8 cellular contexts compared by ENCODE assay signal in genomic region chr5:66144074-66144798, GRCh38. TPM values are rescaled to one million over a fixed set of nuclear protein-coding genes. Genes with fewer than 3 reads are reported as not detected.
A peak's percentile ranks its signal among the peaks of the same experiment; 100 is the strongest.
DNase-seq lines count a peak whose midpoint lies in the region; FAIRE-seq and TF ChIP-seq lines count a peak whose summit lies in the region.

SREK1 (plus strand) TSS chr5:66144300; CDS start chr5:66144377, 77 bp downstream.

- H3K27me3 Mint-ChIP-seq in activated naive CD4-positive, alpha-beta T cell treated with anti-CD3 and anti-CD28 coated beads for 36 hours (ENCODE audit: low read depth), result no peaks in the 10 kb centered on the region

- H2BK15ac ChIP-seq in neuronal stem cell (ENCODE audit: low read length), result peak within 1 kb of the TSS; percentile 93

- H3K79me1 ChIP-seq in neuronal stem cell (ENCODE audit: low read depth, low read length), result no peaks in the 10 kb centered on the region

- peak within 1 kb of the TSS; percentile 100 for H3K27ac ChIP-seq in neuronal stem cell (replicated peaks; ENCODE audit: low read length)
- peak within 1 kb of the TSS; percentile 92 for H3K27ac ChIP-seq in subcutaneous abdominal adipose tissue (ENCODE audit: low read depth, low read length)

- no peak for FAIRE-seq in frontal cortex (lab: Jason Lieb, UNC)

- CTCF ChIA-PET in activated naive CD4-positive, alpha-beta T cell treated with anti-CD3 and anti-CD28 coated beads for 36 hours (lab: Charles Lee), result no interaction called here

- peak within 1 kb of the TSS; percentile 68 for H2BK120ac ChIP-seq in neuronal stem cell (ENCODE audit: low read depth, low read length)

- H3K36me3 ChIP-seq in neuronal stem cell (replicated peaks in 1 of 2; ENCODE audit: control insufficient read depth in 2 of 2, insufficient read depth in 2 of 2, low read length in 2 of 2) (peaks cover 0 to 22% of the 10 kb centered on the region in 2 donors), subcutaneous abdominal adipose tissue (ENCODE audit: control insufficient read depth in 5 of 5, insufficient read depth in 5 of 5, low read length in 5 of 5) (no peaks in the 10 kb centered on the region)

- intact Hi-C loops in activated naive CD4-positive, alpha-beta T cell treated with anti-CD3 and anti-CD28 coated beads for 36 hours (cut with micrococcal nuclease), result loop anchor here (1.0 to 10.0 kb wide), 11 partner anchors 25 to 1109 kb away; partner anchors contain the start of genes CENPK, PPWD1 and TRIM23

- H3K4me1 Mint-ChIP-seq in activated naive CD4-positive, alpha-beta T cell treated with anti-CD3 and anti-CD28 coated beads for 36 hours (ENCODE audit: low read depth), result peaks cover 53% of the 10 kb centered on the region

- H3K27ac Mint-ChIP-seq in activated naive CD4-positive, alpha-beta T cell treated with anti-CD3 and anti-CD28 coated beads for 36 hours, result peak within 1 kb of the TSS; percentile 98

- H2BK5ac ChIP-seq in neuronal stem cell (ENCODE audit: low read length), result peak within 1 kb of the TSS; percentile 91

- TF ChIP-seq CTCF in HFF-Myc (IDR thresholded peaks at IDR 0.05; ENCODE audit: low read depth, low read length, missing control alignments), result no peak

- H4K8ac ChIP-seq in neuronal stem cell (ENCODE audit: low read depth, low read length), result no peak within 1 kb of the TSS

- H3K23ac ChIP-seq in neuronal stem cell (ENCODE audit: low read depth, low read length, poor library complexity), result peak within 1 kb of the TSS; percentile 94

- H2AFZ ChIP-seq in neuronal stem cell (ENCODE audit: low read length), result peak within 1 kb of the TSS; percentile 97

- peak within 1 kb of the TSS; percentile 57 for H3K4me2 ChIP-seq in neuronal stem cell (ENCODE audit: insufficient read depth, low read length, poor library complexity, severe bottlenecking)

- H3K14ac ChIP-seq in neuronal stem cell (ENCODE audit: low read length), result peak within 1 kb of the TSS; percentile 76

- no CpG with 5 or more reads among the region's 83 CpGs for WGBS in neuronal stem cell (ENCODE audit: extremely low coverage in 2 of 2, insufficient read length in 2 of 2, insufficient replicate concordance in 1 of 2), 2 donors

- H3K18ac ChIP-seq in neuronal stem cell (ENCODE audit: low read length), result peak within 1 kb of the TSS; percentile 99

- peaks cover 7% of the 10 kb centered on the region for H3K36me3 Mint-ChIP-seq in activated naive CD4-positive, alpha-beta T cell treated with anti-CD3 and anti-CD28 coated beads for 36 hours (ENCODE audit: low read depth)

- H3K4ac ChIP-seq in neuronal stem cell (ENCODE audit: low read length), result no peak within 1 kb of the TSS

- H3K4me1 ChIP-seq in neuronal stem cell (ENCODE audit: control insufficient read depth in 2 of 2, insufficient read depth in 1 of 2, low read depth in 1 of 2, low read length in 2 of 2), result peaks cover 2 to 9% of the 10 kb centered on the region in 2 donors
- peaks cover 0 to 36% (median 31%) of the 10 kb centered on the region in 5 donors for H3K4me1 ChIP-seq in subcutaneous abdominal adipose tissue (ENCODE audit: control insufficient read depth in 5 of 5, insufficient read depth in 5 of 5, low read length in 5 of 5)

- H3K9me3 ChIP-seq in neuronal stem cell (replicated peaks in 1 of 2; ENCODE audit: control insufficient read depth in 2 of 2, insufficient read depth in 1 of 2, low read depth in 1 of 2, low read length in 2 of 2) (peaks cover 0 to 3% of the 10 kb centered on the region in 2 donors), subcutaneous abdominal adipose tissue (ENCODE audit: control insufficient read depth in 5 of 5, low read length in 5 of 5) (no peaks in the 10 kb centered on the region)

- H3K4me3 ChIP-seq in HFF-Myc (replicated peaks; ENCODE audit: low read depth, low read length), result peak within 1 kb of the TSS; percentile 67
- H3K4me3 ChIP-seq in neuronal stem cell (ENCODE audit: low read length in 2 of 2), result peak within 1 kb of the TSS; percentile 74 to 95
- H3K4me3 ChIP-seq in subcutaneous abdominal adipose tissue (ENCODE audit: low read depth in 1 of 5, low read length in 5 of 5), result peak within 1 kb of the TSS; percentile 93 to 97 (median 95)

- H4K91ac ChIP-seq in neuronal stem cell (ENCODE audit: low read depth, low read length, poor library complexity), result peak within 1 kb of the TSS; percentile 20

- H3K9ac ChIP-seq in neuronal stem cell (ENCODE audit: low read depth, low read length, poor library complexity) (peak within 1 kb of the TSS; percentile 91), subcutaneous abdominal adipose tissue (ENCODE audit: low read length in 5 of 5) (peak within 1 kb of the TSS; percentile 93 to 99 (median 97))

- peak within 1 kb of the TSS; percentile 92 for H3K4me3 Mint-ChIP-seq in activated naive CD4-positive, alpha-beta T cell treated with anti-CD3 and anti-CD28 coated beads for 36 hours

- H2AK5ac ChIP-seq in neuronal stem cell (ENCODE audit: low read depth, low read length), result peak within 1 kb of the TSS; percentile 27

- DNase-seq in GM03348 (ENCODE audit: low spot score) (peak; percentile 98), HFF-Myc (ENCODE audit: extremely low read depth, low read depth) (peak; percentile 81), MV-4-11 (lab: John Stamatoyannopoulos, UW) (peak; percentile 86), SK-N-DZ (ENCODE audit: low spot score) (peak; percentile 93), frontal cortex (ENCODE audit: low spot score in 2 of 2) (peak; percentile 89 to 90), neuronal stem cell (ENCODE audit: low spot score) (peak; percentile 90)
- DNase-seq in activated naive CD4-positive, alpha-beta T cell treated with anti-CD3 and anti-CD28 coated beads for 36 hours, result peak; percentile 90

- H3K9me3 Mint-ChIP-seq in activated naive CD4-positive, alpha-beta T cell treated with anti-CD3 and anti-CD28 coated beads for 36 hours, result no peaks in the 10 kb centered on the region

- H3K27me3 ChIP-seq in neuronal stem cell (ENCODE audit: control insufficient read depth in 3 of 3, insufficient read depth in 3 of 3, low read depth in 1 of 3, low read length in 3 of 3), result peaks cover 0 to 10% (median 0%) of the 10 kb centered on the region in 3 experiments
- H3K27me3 ChIP-seq in subcutaneous abdominal adipose tissue (ENCODE audit: control insufficient read depth in 5 of 5, insufficient read depth in 4 of 5, low read length in 5 of 5), result no peaks in the 10 kb centered on the region

- no peak within 1 kb of the TSS for H2BK12ac ChIP-seq in neuronal stem cell (ENCODE audit: low read length)

RNA-seq across cellular contexts. Expression of gene SREK1, which starts in this region (rescaled TPM):
- 23.9 and 26.9 TPM in 2 replicates for polyA plus RNA-seq in SK-N-DZ (2014; cell fraction: cytosol; rRNA removed)
- 112 and 136 TPM in 2 replicates for polyA plus RNA-seq in SK-N-DZ (2014; cell fraction: nucleus; rRNA removed)
- 10 to 100 TPM; 52.2 to 60.0 TPM for total RNA-seq in activated naive CD4-positive, alpha-beta T cell treated with anti-CD3 and anti-CD28 coated beads for 36 hours
- 77.0 TPM for total RNA-seq in frontal cortex
- 65.0 TPM for polyA plus RNA-seq in neuronal stem cell (2013, experiment 1 of 2)
- polyA plus RNA-seq in neuronal stem cell (2013, experiment 2 of 2), result 67.2 TPM

Comparison
In these comparisons a context has a peak if more than half of its experiments do, and no peak if none do; other contexts are left out.
1. Peak in every context shown above with its lines: DNase-seq, H3K4me3 ChIP-seq and H3K27ac ChIP-seq.